1 cellular context compared by ENCODE assay signal in the genomic region with DNA sequence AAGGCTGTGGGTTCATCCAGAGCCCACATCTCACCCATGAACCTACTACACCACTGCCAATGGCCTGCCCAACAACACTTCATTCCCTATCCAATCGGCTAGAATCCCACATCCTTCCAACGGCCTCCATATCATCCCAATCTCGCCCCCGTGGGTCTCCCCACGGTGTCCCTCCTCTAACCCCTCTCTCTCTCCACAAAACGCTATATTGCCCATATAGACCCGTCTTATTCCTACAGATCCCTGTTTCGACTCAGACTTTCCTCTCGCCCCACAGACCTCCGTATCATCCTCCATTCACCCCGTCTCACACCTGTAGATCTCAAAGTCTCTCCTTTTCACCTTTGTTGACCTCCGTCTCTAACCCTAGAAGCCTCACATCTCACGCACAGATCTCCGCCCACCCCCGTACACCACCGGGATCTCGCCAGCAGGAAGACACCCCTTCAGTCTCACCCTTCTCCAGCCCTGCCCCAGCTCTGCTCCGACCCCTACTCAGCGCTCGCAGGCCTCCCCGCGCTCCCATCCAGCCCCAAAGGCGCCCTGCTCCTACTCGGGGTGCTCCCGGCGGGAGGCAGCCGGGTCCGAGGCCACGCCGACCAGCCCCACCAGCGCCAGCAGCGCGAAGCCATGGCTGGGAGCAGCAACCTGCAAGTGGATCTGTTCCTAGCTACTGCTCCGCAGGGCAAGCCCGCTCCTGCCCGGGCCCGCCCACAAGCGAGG.
TF ChIP-seq lines count a peak whose summit lies in the region.

A gene with protein sequence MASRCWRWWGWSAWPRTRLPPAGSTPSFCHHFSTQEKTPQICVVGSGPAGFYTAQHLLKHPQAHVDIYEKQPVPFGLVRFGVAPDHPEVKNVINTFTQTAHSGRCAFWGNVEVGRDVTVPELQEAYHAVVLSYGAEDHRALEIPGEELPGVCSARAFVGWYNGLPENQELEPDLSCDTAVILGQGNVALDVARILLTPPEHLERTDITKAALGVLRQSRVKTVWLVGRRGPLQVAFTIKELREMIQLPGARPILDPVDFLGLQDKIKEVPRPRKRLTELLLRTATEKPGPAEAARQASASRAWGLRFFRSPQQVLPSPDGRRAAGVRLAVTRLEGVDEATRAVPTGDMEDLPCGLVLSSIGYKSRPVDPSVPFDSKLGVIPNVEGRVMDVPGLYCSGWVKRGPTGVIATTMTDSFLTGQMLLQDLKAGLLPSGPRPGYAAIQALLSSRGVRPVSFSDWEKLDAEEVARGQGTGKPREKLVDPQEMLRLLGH (minus strand): TSS at position 682 of the 723 bp plus-strand sequence. CDS start 50 bp downstream, at position 632.

TF ChIP-seq in HepG2, 621 proteins besides CTCF, POLR2A, EP300 and RAD21 (continued from another document and continues in another):
- TF ChIP-seq, protein P1, sequence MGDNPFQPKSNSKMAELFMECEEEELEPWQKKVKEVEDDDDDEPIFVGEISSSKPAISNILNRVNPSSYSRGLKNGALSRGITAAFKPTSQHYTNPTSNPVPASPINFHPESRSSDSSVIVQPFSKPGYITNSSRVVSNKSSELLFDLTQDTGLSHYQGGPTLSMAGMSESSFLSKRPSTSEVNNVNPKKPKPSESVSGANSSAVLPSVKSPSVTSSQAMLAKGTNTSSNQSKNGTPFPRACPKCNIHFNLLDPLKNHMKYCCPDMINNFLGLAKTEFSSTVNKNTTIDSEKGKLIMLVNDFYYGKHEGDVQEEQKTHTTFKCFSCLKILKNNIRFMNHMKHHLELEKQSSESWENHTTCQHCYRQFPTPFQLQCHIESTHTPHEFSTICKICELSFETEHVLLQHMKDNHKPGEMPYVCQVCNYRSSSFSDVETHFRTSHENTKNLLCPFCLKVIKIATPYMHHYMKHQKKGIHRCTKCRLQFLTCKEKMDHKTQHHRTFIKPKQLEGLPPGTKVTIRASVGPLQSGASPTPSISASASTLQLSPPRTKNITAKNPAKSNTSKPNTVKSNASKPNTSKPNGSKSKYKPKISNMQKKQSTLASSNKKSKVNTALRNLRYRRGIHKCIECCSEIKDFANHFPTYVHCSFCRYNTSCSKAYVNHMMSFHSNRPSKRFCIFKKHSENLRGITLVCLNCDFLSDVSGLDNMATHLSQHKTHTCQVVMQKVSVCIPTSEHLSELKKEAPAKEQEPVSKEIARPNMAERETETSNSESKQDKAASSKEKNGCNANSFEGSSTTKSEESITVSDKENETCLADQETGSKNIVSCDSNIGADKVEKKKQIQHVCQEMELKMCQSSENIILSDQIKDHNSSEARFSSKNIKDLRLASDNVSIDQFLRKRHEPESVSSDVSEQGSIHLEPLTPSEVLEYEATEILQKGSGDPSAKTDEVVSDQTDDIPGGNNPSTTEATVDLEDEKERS (CRISPR knock-in tag; IDR thresholded peaks at IDR 0.05) = peak; percentile 82
- TF ChIP-seq, protein P2, sequence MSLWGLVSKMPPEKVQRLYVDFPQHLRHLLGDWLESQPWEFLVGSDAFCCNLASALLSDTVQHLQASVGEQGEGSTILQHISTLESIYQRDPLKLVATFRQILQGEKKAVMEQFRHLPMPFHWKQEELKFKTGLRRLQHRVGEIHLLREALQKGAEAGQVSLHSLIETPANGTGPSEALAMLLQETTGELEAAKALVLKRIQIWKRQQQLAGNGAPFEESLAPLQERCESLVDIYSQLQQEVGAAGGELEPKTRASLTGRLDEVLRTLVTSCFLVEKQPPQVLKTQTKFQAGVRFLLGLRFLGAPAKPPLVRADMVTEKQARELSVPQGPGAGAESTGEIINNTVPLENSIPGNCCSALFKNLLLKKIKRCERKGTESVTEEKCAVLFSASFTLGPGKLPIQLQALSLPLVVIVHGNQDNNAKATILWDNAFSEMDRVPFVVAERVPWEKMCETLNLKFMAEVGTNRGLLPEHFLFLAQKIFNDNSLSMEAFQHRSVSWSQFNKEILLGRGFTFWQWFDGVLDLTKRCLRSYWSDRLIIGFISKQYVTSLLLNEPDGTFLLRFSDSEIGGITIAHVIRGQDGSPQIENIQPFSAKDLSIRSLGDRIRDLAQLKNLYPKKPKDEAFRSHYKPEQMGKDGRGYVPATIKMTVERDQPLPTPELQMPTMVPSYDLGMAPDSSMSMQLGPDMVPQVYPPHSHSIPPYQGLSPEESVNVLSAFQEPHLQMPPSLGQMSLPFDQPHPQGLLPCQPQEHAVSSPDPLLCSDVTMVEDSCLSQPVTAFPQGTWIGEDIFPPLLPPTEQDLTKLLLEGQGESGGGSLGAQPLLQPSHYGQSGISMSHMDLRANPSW (CRISPR knock-in tag; IDR thresholded peaks at IDR 0.05; ENCODE audit: borderline replicate concordance) = no peak; the same call in 1 of the 2 replicates
- TF ChIP-seq SRSF9 (IDR thresholded peaks at IDR 0.05; ENCODE audit: borderline replicate concordance, insufficient read depth, low read depth, low read length, poor library complexity, severe bottlenecking) (no peak), ARHGAP35 (CRISPR knock-in tag; IDR thresholded peaks at IDR 0.05; ENCODE audit: borderline replicate concordance) (peak; percentile 94), GLMP (CRISPR knock-in tag; IDR thresholded peaks at IDR 0.05; ENCODE audit: borderline replicate concordance) (no peak), ZBTB20 (CRISPR knock-in tag; IDR thresholded peaks at IDR 0.05; ENCODE audit: borderline replicate concordance, low read depth) (peak; percentile 72), NFE2L1 (CRISPR knock-in tag; IDR thresholded peaks at IDR 0.05; ENCODE audit: borderline replicate concordance) (no peak), THAP11 (CRISPR knock-in tag; IDR thresholded peaks at IDR 0.05) (no peak), ZNF83 (CRISPR knock-in tag; IDR thresholded peaks at IDR 0.05; ENCODE audit: borderline replicate concordance) (no peak; the same call in 1 of the 2 replicates), JUND (CRISPR knock-in tag; IDR thresholded peaks at IDR 0.05) (no peak), PHF21A (CRISPR knock-in tag; IDR thresholded peaks at IDR 0.05) (no peak), ZBTB26 (CRISPR knock-in tag; IDR thresholded peaks at IDR 0.05; ENCODE audit: borderline replicate concordance) (peak; percentile 67; the same call in 1 of the 2 replicates), ZNF326 (CRISPR knock-in tag; IDR thresholded peaks at IDR 0.05; ENCODE audit: borderline replicate concordance) (peak; percentile 62; the same call in 1 of the 2 replicates), TRIM24 (CRISPR knock-in tag; IDR thresholded peaks at IDR 0.05) (no peak), USF2 (IDR thresholded peaks at IDR 0.05; ENCODE audit: low read depth, low read length) (no peak), USF2 (CRISPR knock-in tag; IDR thresholded peaks at IDR 0.05; ENCODE audit: borderline replicate concordance) (no peak), YEATS2 (CRISPR knock-in tag; IDR thresholded peaks at IDR 0.05; ENCODE audit: borderline replicate concordance) (no peak), HNRNPUL1 (IDR thresholded peaks at IDR 0.05; ENCODE audit: low read depth, low read length) (no peak), MIER3 (CRISPR knock-in tag; IDR thresholded peaks at IDR 0.05; ENCODE audit: borderline replicate concordance) (no peak), MED1 (CRISPR knock-in tag; IDR thresholded peaks at IDR 0.05) (peak; percentile 62), ELF4 (CRISPR knock-in tag; IDR thresholded peaks at IDR 0.05; ENCODE audit: borderline replicate concordance) (no peak), THYN1 (CRISPR knock-in tag; IDR thresholded peaks at IDR 0.05; ENCODE audit: borderline replicate concordance, low read depth) (peak; percentile 82; the same call in 1 of the 2 replicates), ZNF280B (CRISPR knock-in tag; IDR thresholded peaks at IDR 0.05; ENCODE audit: borderline replicate concordance) (no peak; the same call in 1 of the 2 replicates), ZNF674 (CRISPR knock-in tag; IDR thresholded peaks at IDR 0.05; ENCODE audit: low read depth) (no peak), ISX (CRISPR knock-in tag; conservative IDR thresholded peaks at IDR 0.05) (0 out of 2 replicates have a peak, but pooled peaks have one; percentile 71), ATRX (CRISPR knock-in tag; IDR thresholded peaks at IDR 0.05; ENCODE audit: borderline replicate concordance) (no peak), ZNF367 (CRISPR knock-in tag; IDR thresholded peaks at IDR 0.05; ENCODE audit: borderline replicate concordance) (0 out of 2 replicates have a peak, but pooled peaks have one; percentile 50), ZNF263 (CRISPR knock-in tag; IDR thresholded peaks at IDR 0.05) (peak; percentile 90), HOXA9 (CRISPR knock-in tag; IDR thresholded peaks at IDR 0.05; ENCODE audit: borderline replicate concordance) (no peak), CHD2 (IDR thresholded peaks at IDR 0.05; ENCODE audit: low read depth, low read length) (0 out of 2 replicates have a peak, but pooled peaks have one; percentile 27), KAT2B (IDR thresholded peaks at IDR 0.05; ENCODE audit: borderline replicate concordance, low read depth, low read length) (no peak)
- TF ChIP-seq, protein P3, sequence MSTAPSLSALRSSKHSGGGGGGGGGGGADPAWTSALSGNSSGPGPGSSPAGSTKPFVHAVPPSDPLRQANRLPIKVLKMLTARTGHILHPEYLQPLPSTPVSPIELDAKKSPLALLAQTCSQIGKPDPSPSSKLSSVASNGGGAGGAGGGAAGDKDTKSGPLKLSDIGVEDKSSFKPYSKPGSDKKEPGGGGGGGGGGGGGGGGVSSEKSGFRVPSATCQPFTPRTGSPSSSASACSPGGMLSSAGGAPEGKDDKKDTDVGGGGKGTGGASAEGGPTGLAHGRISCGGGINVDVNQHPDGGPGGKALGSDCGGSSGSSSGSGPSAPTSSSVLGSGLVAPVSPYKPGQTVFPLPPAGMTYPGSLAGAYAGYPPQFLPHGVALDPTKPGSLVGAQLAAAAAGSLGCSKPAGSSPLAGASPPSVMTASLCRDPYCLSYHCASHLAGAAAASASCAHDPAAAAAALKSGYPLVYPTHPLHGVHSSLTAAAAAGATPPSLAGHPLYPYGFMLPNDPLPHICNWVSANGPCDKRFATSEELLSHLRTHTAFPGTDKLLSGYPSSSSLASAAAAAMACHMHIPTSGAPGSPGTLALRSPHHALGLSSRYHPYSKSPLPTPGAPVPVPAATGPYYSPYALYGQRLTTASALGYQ (CRISPR knock-in tag; IDR thresholded peaks at IDR 0.05) = 0 out of 2 replicates have a peak, but pooled peaks have one; percentile 25
- TF ChIP-seq, protein P4, sequence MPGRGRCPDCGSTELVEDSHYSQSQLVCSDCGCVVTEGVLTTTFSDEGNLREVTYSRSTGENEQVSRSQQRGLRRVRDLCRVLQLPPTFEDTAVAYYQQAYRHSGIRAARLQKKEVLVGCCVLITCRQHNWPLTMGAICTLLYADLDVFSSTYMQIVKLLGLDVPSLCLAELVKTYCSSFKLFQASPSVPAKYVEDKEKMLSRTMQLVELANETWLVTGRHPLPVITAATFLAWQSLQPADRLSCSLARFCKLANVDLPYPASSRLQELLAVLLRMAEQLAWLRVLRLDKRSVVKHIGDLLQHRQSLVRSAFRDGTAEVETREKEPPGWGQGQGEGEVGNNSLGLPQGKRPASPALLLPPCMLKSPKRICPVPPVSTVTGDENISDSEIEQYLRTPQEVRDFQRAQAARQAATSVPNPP (CRISPR knock-in tag; IDR thresholded peaks at IDR 0.05) = peak; percentile 78; the same call in 1 of the 2 replicates
